ENCODE assay signal across 1 cellular context in genomic region chr6:134094436-134094835, GRCh38.
TF ChIP-seq lines count a peak whose summit lies in the region.

No MANE protein-coding gene starts in this region.

TF ChIP-seq in GM23338, 12 proteins besides CTCF, POLR2A, EP300 and RAD21 (continued from another document):
- TF ChIP-seq ETS1 (IDR thresholded peaks at IDR 0.05) (no peak), CREB1 (CRISPR knock-in tag; IDR thresholded peaks at IDR 0.05; ENCODE audit: low read depth) (no peak), EZH2phosphoT487 (IDR thresholded peaks at IDR 0.05; ENCODE audit: unreplicated experiment) (no peak), STAT1 (IDR thresholded peaks at IDR 0.05; ENCODE audit: unreplicated experiment) (no peak), POLR2AphosphoS5 (IDR thresholded peaks at IDR 0.05; ENCODE audit: low read depth) (no peak), EZH2 (IDR thresholded peaks at IDR 0.05; ENCODE audit: low read depth, unreplicated experiment) (no peak), ZNF462 (CRISPR knock-in tag; IDR thresholded peaks at IDR 0.05) (no peak), ZNF114 (CRISPR knock-in tag; IDR thresholded peaks at IDR 0.05) (no peak)
TF ChIP-seq in GM23338: peak in this region for 0.
